ENCODE assay signal across 30 cellular contexts in the genomic region with DNA sequence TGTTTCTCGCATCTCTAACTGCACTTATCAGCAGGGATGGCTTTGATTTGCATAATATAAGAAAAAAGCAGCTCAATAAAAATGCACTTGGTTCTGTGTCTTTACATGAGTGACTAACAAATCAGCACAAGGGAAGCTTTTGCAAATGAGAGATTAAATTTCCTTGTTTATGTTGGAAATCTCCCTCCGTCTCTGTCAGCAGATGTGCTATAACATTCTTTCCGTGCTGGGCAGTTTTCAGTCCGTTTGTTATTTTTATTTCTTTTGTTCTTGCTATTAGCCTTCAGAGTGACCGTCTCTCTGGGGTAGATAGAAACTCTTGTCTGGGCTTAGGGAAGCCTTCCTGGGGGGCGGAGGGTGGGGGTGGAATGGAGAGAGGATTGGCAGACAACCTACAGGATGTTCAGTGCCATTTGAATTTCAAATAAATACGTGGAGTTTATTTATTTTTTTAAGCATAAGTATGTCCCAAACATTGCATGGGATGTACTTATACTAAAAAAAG.
"Had no signal": no experiment of that assay in that cellular context is flagged by ENCODE, and none has a peak within 500 bp of the region (broad histone marks: within the 10 kb centered on the region; RNA-seq: fewer than 3 reads in every experiment).

No MANE protein-coding gene starts in this region.

- H3K9ac ChIP-seq: neural progenitor cell, parathyroid adenoma had no signal

- H3K4me1 ChIP-seq: heart left ventricle, left lung, lower lobe of right lung, parathyroid adenoma, psoas muscle, upper lobe of right lung had no signal

- H3K4me2 ChIP-seq: neural progenitor cell, smooth muscle cell had no signal

- H3K79me2 ChIP-seq: parathyroid adenoma had no signal

- ATAC-seq: activated naive CD4-positive, alpha-beta T cell treated with anti-CD3 and anti-CD28 coated beads, Interleukin-2, amount 50 U/mL, for 72 hours; activated T-cell treated with anti-CD3 and anti-CD28 coated beads, Interleukin-2, amount 50 U/mL, for 4 hours; esophagus mucosa; foreskin keratinocyte; heart left ventricle; left lung; lower lobe of right lung; naive thymus-derived CD8-positive, alpha-beta T cell; psoas muscle; stimulated activated memory B cell treated with anti-CD40 and anti-IgM and Interleukin-4, amounts not matched to agents 10 μg/mL and 1 μg/mL and 100 μg/mL, for 72 hours; stimulated activated naive CD8-positive, alpha-beta T cell treated with anti-CD3 and anti-CD28 coated beads, Interleukin-15, amount 100 ng/mL, for 72 hours; upper lobe of right lung had no signal

- H3K27me3 ChIP-seq: foreskin keratinocyte, neural progenitor cell, upper lobe of right lung had no signal

- H3K27me3 Mint-ChIP-seq: naive thymus-derived CD8-positive, alpha-beta T cell had no signal

- H3K9me3 Mint-ChIP-seq: activated CD4-positive, alpha-beta memory T cell treated with anti-CD3 and anti-CD28 coated beads for 36 hours; activated CD4-positive, alpha-beta T cell treated with anti-CD3 and anti-CD28 coated beads, Interleukin-2, amount 10 ng/mL, durations not matched to agents 24 days and 14 days; activated naive CD4-positive, alpha-beta T cell treated with anti-CD3 and anti-CD28 coated beads, Interleukin-2, amount 50 U/mL, for 72 hours; activated T-cell treated with anti-CD3 and anti-CD28 coated beads, Interleukin-2, amount 50 U/mL, for 4 hours; activated T-helper 2 cell treated with anti-CD3 and anti-CD28 coated beads, Interferon-gamma antibody, Interleukin-2, Interleukin-4, amounts not matched to agents 10 μg/mL and 5 μg/mL and 100 μg/mL, durations not matched to agents 14 hours and 24 hours and 36 hours; brain; naive thymus-derived CD8-positive, alpha-beta T cell; neural progenitor cell; stimulated activated memory B cell treated with anti-CD40 and anti-IgM and Interleukin-4, amounts not matched to agents 10 μg/mL and 1 μg/mL and 100 μg/mL, for 72 hours; stimulated activated naive CD8-positive, alpha-beta T cell treated with anti-CD3 and anti-CD28 coated beads, Interleukin-15, amount 100 ng/mL, for 72 hours had no signal

- H3K4me3 ChIP-seq: heart left ventricle, left lung, lower lobe of right lung, neural progenitor cell, psoas muscle, smooth muscle cell, upper lobe of right lung had no signal

- H2AFZ ChIP-seq: neural progenitor cell, parathyroid adenoma had no signal

- H3K4me1 Mint-ChIP-seq: brain; naive thymus-derived CD8-positive, alpha-beta T cell; stimulated activated memory B cell treated with anti-CD40 and anti-IgM and Interleukin-4, amounts not matched to agents 10 μg/mL and 1 μg/mL and 100 μg/mL, for 72 hours; stimulated activated naive CD8-positive, alpha-beta T cell treated with anti-CD3 and anti-CD28 coated beads, Interleukin-15, amount 100 ng/mL, for 72 hours had no signal

- H3K27ac Mint-ChIP-seq: activated CD4-positive, alpha-beta memory T cell treated with anti-CD3 and anti-CD28 coated beads for 36 hours; activated CD4-positive, alpha-beta T cell treated with anti-CD3 and anti-CD28 coated beads, Interleukin-2, amount 10 ng/mL, durations not matched to agents 24 days and 14 days; activated naive CD4-positive, alpha-beta T cell treated with anti-CD3 and anti-CD28 coated beads, Interleukin-2, amount 50 U/mL, for 72 hours; activated T-helper 2 cell treated with anti-CD3 and anti-CD28 coated beads, Interferon-gamma antibody, Interleukin-2, Interleukin-4, amounts not matched to agents 10 μg/mL and 5 μg/mL and 100 μg/mL, durations not matched to agents 14 hours and 24 hours and 36 hours; brain; neural progenitor cell; stimulated activated memory B cell treated with anti-CD40 and anti-IgM and Interleukin-4, amounts not matched to agents 10 μg/mL and 1 μg/mL and 100 μg/mL, for 72 hours; stimulated activated naive CD8-positive, alpha-beta T cell treated with anti-CD3 and anti-CD28 coated beads, Interleukin-15, amount 100 ng/mL, for 72 hours had no signal

- H3K4me3 Mint-ChIP-seq: activated CD4-positive, alpha-beta memory T cell treated with anti-CD3 and anti-CD28 coated beads for 36 hours; activated CD4-positive, alpha-beta T cell treated with anti-CD3 and anti-CD28 coated beads, Interleukin-2, amount 10 ng/mL, durations not matched to agents 24 days and 14 days; activated T-cell treated with anti-CD3 and anti-CD28 coated beads, Interleukin-2, amount 50 U/mL, for 4 hours; brain; naive thymus-derived CD8-positive, alpha-beta T cell; neural progenitor cell; stimulated activated memory B cell treated with anti-CD40 and anti-IgM and Interleukin-4, amounts not matched to agents 10 μg/mL and 1 μg/mL and 100 μg/mL, for 72 hours; stimulated activated naive CD8-positive, alpha-beta T cell treated with anti-CD3 and anti-CD28 coated beads, Interleukin-15, amount 100 ng/mL, for 72 hours had no signal

- H3K27ac ChIP-seq: foreskin keratinocyte, heart left ventricle, left lung, lower lobe of right lung, neural progenitor cell, parathyroid adenoma, psoas muscle, upper lobe of right lung had no signal

- H3K36me3 ChIP-seq: heart left ventricle, left lung, lower lobe of right lung, neural progenitor cell, upper lobe of right lung had no signal

- H3K9me3 ChIP-seq: heart left ventricle, left lung, lower lobe of right lung, psoas muscle, upper lobe of right lung had no signal

- H3K36me3 Mint-ChIP-seq: activated CD4-positive, alpha-beta memory T cell treated with anti-CD3 and anti-CD28 coated beads for 36 hours; activated naive CD4-positive, alpha-beta T cell treated with anti-CD3 and anti-CD28 coated beads, Interleukin-2, amount 50 U/mL, for 72 hours; brain; naive thymus-derived CD8-positive, alpha-beta T cell; neural progenitor cell; stimulated activated memory B cell treated with anti-CD40 and anti-IgM and Interleukin-4, amounts not matched to agents 10 μg/mL and 1 μg/mL and 100 μg/mL, for 72 hours had no signal

- DNase-seq: activated CD4-positive, alpha-beta memory T cell treated with anti-CD3 and anti-CD28 coated beads for 36 hours; activated CD4-positive, alpha-beta T cell treated with anti-CD3 and anti-CD28 coated beads, Interleukin-2, amount 10 ng/mL, durations not matched to agents 24 days and 14 days; activated CD4-positive, CD25-positive, alpha-beta regulatory T cell treated with anti-CD3 and anti-CD28 coated beads, Interleukin-2, amount 50 U/mL, for 72 hours; activated T-cell treated with anti-CD3 and anti-CD28 coated beads, Interleukin-2, amount 50 U/mL, for 4 hours; cortex of kidney; foreskin keratinocyte; heart left ventricle; hypothalamus; kidney glomerular epithelial cell; left lung; lower lobe of right lung; mesenchymal stem cell; naive thymus-derived CD8-positive, alpha-beta T cell; occipital lobe; psoas muscle; stimulated activated CD4-positive, alpha-beta T cell treated with anti-CD3 and anti-CD28 coated beads, Interleukin-1b, Interleukin-23, amount 100 ng/mL, for 48 hours; stimulated activated CD4-positive, alpha-beta T cell treated with anti-CD3 and anti-CD28 coated beads, Interleukin-4, amount 100 ng/mL, for 4 hours; stimulated activated CD8-positive, alpha-beta memory T cell treated with anti-CD3 and anti-CD28 coated beads, Interleukin-4, amount 100 ng/mL, for 48 hours; stimulated activated naive CD8-positive, alpha-beta T cell treated with anti-CD3 and anti-CD28 coated beads, Interleukin-15, amount 100 ng/mL, for 72 hours; substantia nigra; T-helper 2 cell; upper lobe of right lung had no signal
